In genomic region chr4:25425361-25425760, GRCh38 we compare ENCODE assay signal across 19 cellular contexts.
"Had no signal": no experiment of that assay in that cellular context is flagged by ENCODE, and none has a peak within 500 bp of the region (broad histone marks: within the 10 kb centered on the region; RNA-seq: fewer than 3 reads in every experiment).

No MANE protein-coding gene starts in this region.

- H3K4me3 ChIP-seq: ascending aorta, colonic mucosa, skin epidermis had no signal

- DNase-seq: activated CD4-positive, alpha-beta T cell treated with anti-CD3 and anti-CD28 coated beads, Interleukin-2, amount 10 ng/mL, durations not matched to agents 7 days and 5 days; activated CD8-positive, alpha-beta T cell treated with anti-CD3 and anti-CD28 coated beads, Interleukin-2, amount 10 ng/mL, durations not matched to agents 7 days and 5 days; activated effector memory CD4-positive, alpha-beta T cell treated with Interleukin-2 at 50 U/mL for 16 hours; activated naive CD4-positive, alpha-beta T cell treated with anti-CD3 and anti-CD28 coated beads, Interleukin-2, amount 50 U/mL, for 16 hours; activated T-cell treated with anti-CD3 and anti-CD28 coated beads, Interleukin-2, amount 50 U/mL, for 4 hours; central memory CD4-positive, alpha-beta T cell; colonic mucosa; endodermal cell; foreskin melanocyte; midbrain; nephron progenitor cell; nucleus accumbens; stimulated activated CD4-positive, alpha-beta T cell treated with anti-CD3 and anti-CD28 coated beads, Interleukin-2, amount 100 ng/mL, for 48 hours; stimulated activated naive CD8-positive, alpha-beta T cell treated with anti-CD3 and anti-CD28 coated beads, Interleukin-15, amount 100 ng/mL, for 72 hours; T1000 had no signal

- H3K4me1 ChIP-seq: ascending aorta, colonic mucosa had no signal

- H3K9me3 ChIP-seq: ascending aorta, colonic mucosa had no signal

- H3K4me3 Mint-ChIP-seq: activated CD4-positive, alpha-beta T cell treated with anti-CD3 and anti-CD28 coated beads, Interleukin-2, amount 10 ng/mL, durations not matched to agents 7 days and 5 days; activated CD8-positive, alpha-beta T cell treated with anti-CD3 and anti-CD28 coated beads, Interleukin-2, amount 10 ng/mL, durations not matched to agents 7 days and 5 days; activated T-cell treated with anti-CD3 and anti-CD28 coated beads, Interleukin-2, amount 50 U/mL, for 4 hours; endodermal cell; nephron progenitor cell; stimulated activated naive CD8-positive, alpha-beta T cell treated with anti-CD3 and anti-CD28 coated beads, Interleukin-15, amount 100 ng/mL, for 72 hours; type B pancreatic cell had no signal

- H3K27me3 ChIP-seq: ascending aorta, colonic mucosa had no signal

- ATAC-seq: activated CD8-positive, alpha-beta T cell treated with anti-CD3 and anti-CD28 coated beads, Interleukin-2, amount 10 ng/mL, durations not matched to agents 7 days and 5 days; activated T-cell treated with anti-CD3 and anti-CD28 coated beads, Interleukin-2, amount 50 U/mL, for 4 hours; stimulated activated naive CD8-positive, alpha-beta T cell treated with anti-CD3 and anti-CD28 coated beads, Interleukin-15, amount 100 ng/mL, for 72 hours had no signal

- H3K27ac ChIP-seq: ascending aorta, colonic mucosa, epithelial cell of prostate, skin epidermis had no signal

- H3K4me1 Mint-ChIP-seq: activated CD4-positive, alpha-beta T cell treated with anti-CD3 and anti-CD28 coated beads, Interleukin-2, amount 10 ng/mL, durations not matched to agents 7 days and 5 days; endodermal cell; nephron progenitor cell; stimulated activated naive CD8-positive, alpha-beta T cell treated with anti-CD3 and anti-CD28 coated beads, Interleukin-15, amount 100 ng/mL, for 72 hours had no signal

- H3K27ac Mint-ChIP-seq: activated CD4-positive, alpha-beta T cell treated with anti-CD3 and anti-CD28 coated beads, Interleukin-2, amount 10 ng/mL, durations not matched to agents 7 days and 5 days; activated CD8-positive, alpha-beta T cell treated with anti-CD3 and anti-CD28 coated beads, Interleukin-2, amount 10 ng/mL, durations not matched to agents 7 days and 5 days; endodermal cell; nephron progenitor cell; stimulated activated naive CD8-positive, alpha-beta T cell treated with anti-CD3 and anti-CD28 coated beads, Interleukin-15, amount 100 ng/mL, for 72 hours; type B pancreatic cell had no signal

- H3K9me3 Mint-ChIP-seq: activated CD4-positive, alpha-beta T cell treated with anti-CD3 and anti-CD28 coated beads, Interleukin-2, amount 10 ng/mL, durations not matched to agents 7 days and 5 days; activated T-cell treated with anti-CD3 and anti-CD28 coated beads, Interleukin-2, amount 50 U/mL, for 4 hours; endodermal cell; nephron progenitor cell; type B pancreatic cell had no signal

- H3K27me3 Mint-ChIP-seq: activated CD4-positive, alpha-beta T cell treated with anti-CD3 and anti-CD28 coated beads, Interleukin-2, amount 10 ng/mL, durations not matched to agents 7 days and 5 days; stimulated activated naive CD8-positive, alpha-beta T cell treated with anti-CD3 and anti-CD28 coated beads, Interleukin-15, amount 100 ng/mL, for 72 hours; type B pancreatic cell had no signal

- H3K36me3 ChIP-seq: colonic mucosa had no signal
